In genomic region chrX:11666180-11666579, GRCh38 we compare ENCODE assay signal across 10 cellular contexts. TPM values are rescaled to one million over a fixed set of nuclear protein-coding genes. Genes with fewer than 3 reads are reported as not detected.
A peak's percentile ranks its signal among the peaks of the same experiment; 100 is the strongest.
DNase-seq lines count a peak whose midpoint lies in the region; ATAC-seq, FAIRE-seq and TF ChIP-seq lines count a peak whose summit lies in the region.
"Had no signal": no experiment of that assay in that cellular context is flagged by ENCODE, and none has a peak within 500 bp of the region (broad histone marks: within the 10 kb centered on the region; RNA-seq: fewer than 3 reads in every experiment).

No MANE protein-coding gene starts in this region.

- no peak overlapping the region for H2AFZ ChIP-seq in astrocyte (ENCODE audit: low read depth, low read length)

- peak; percentile 30 for DNase-seq in NCI-H345 (lab: John Stamatoyannopoulos, UW)
- no peak for DNase-seq in NCI-H345 treated with DMSO at 0.1 percent for 48 hours (lab: John Stamatoyannopoulos, UW; ENCODE audit: unreplicated experiment)
- no peak for DNase-seq in astrocyte (ENCODE audit: low read depth)
- DNase-seq in kidney epithelial cell (ENCODE audit: low read depth), result no peak
- no peak for DNase-seq in tibial artery
- no peak for DNase-seq in NAMALWA (ENCODE audit: low spot score)

- H3K9ac ChIP-seq in astrocyte (ENCODE audit: low read length), result no peak overlapping the region
- H3K9ac ChIP-seq: BLaER1 treated with 17β-estradiol and CSF1 and Interleukin-3, amounts not matched to agents 10 nM and 100 nM; KMS-11 had no signal

- no peaks in the 10 kb centered on the region for H3K36me3 Mint-ChIP-seq in astrocyte (ENCODE audit: low read depth, unreplicated experiment)

- H4K20me1 ChIP-seq in astrocyte (ENCODE audit: insufficient read depth, low read length), result no peaks in the 10 kb centered on the region
- H4K20me1 ChIP-seq: BLaER1 treated with 17β-estradiol and CSF1 and Interleukin-3, amounts not matched to agents 10 nM and 100 nM had no signal

- no peaks in the 10 kb centered on the region for H3K4me1 ChIP-seq in astrocyte (ENCODE audit: insufficient read depth, low read length)
- H3K4me1 ChIP-seq in tibial artery, result peaks cover 0 to 6% (median 0%) of the 10 kb centered on the region in 4 donors
- H3K4me1 ChIP-seq: BLaER1 treated with 17β-estradiol and CSF1 and Interleukin-3, amounts not matched to agents 10 nM and 100 nM had no signal

- H3K4me1 Mint-ChIP-seq in astrocyte (ENCODE audit: low read depth, unreplicated experiment), result no peaks in the 10 kb centered on the region

- H3K27me3 ChIP-seq in astrocyte (ENCODE audit: insufficient read depth, low read length) (peaks cover 24% of the 10 kb centered on the region), kidney epithelial cell (ENCODE audit: control insufficient read depth, insufficient read depth, low read length) (no peaks in the 10 kb centered on the region), tibial artery (no peaks in the 10 kb centered on the region)

- H3K27ac ChIP-seq in astrocyte (ENCODE audit: low read depth, low read length) (no peak overlapping the region), tibial artery (peak overlapping the region in 1 of 2 donors; percentile 70)
- H3K27ac ChIP-seq: BLaER1 treated with 17β-estradiol and CSF1 and Interleukin-3, amounts not matched to agents 10 nM and 100 nM; KMS-11 had no signal

- H3K9me3 Mint-ChIP-seq in astrocyte (ENCODE audit: unreplicated experiment), result no peaks in the 10 kb centered on the region

- H3K4me3 ChIP-seq in astrocyte (ENCODE audit: insufficient read depth, low read depth, low read length) (peak overlapping the region; percentile 52), kidney epithelial cell (ENCODE audit: low read depth, low read length) (peak overlapping the region; percentile 54), tibial artery (peak overlapping the region; percentile 55 to 59)
- H3K4me3 ChIP-seq: BLaER1 treated with 17β-estradiol and CSF1 and Interleukin-3, amounts not matched to agents 10 nM and 100 nM had no signal

- intact Hi-C loops in tibial artery (cut with DNase I; ENCODE audit: low total_unique reads), result no loop called here

- H3K27ac Mint-ChIP-seq in astrocyte (ENCODE audit: unreplicated experiment), result no peak overlapping the region

- H3K9me3 ChIP-seq in astrocyte (ENCODE audit: insufficient read depth, low read depth, low read length) (no peaks in the 10 kb centered on the region), tibial artery (peaks cover 0 to 8% (median 0%) of the 10 kb centered on the region in 3 donors)

- peak overlapping the region; percentile 84 for H3K4me2 ChIP-seq in astrocyte (ENCODE audit: low read length)
- H3K4me2 ChIP-seq: BLaER1 treated with 17β-estradiol and CSF1 and Interleukin-3, amounts not matched to agents 10 nM and 100 nM; KMS-11 had no signal

- H3K36me3 ChIP-seq in astrocyte (ENCODE audit: insufficient read depth, low read length) (no peaks in the 10 kb centered on the region), kidney epithelial cell (ENCODE audit: control insufficient read depth, insufficient read depth, low read length) (no peaks in the 10 kb centered on the region), tibial artery (no peaks in the 10 kb centered on the region)
- H3K36me3 ChIP-seq: BLaER1 treated with 17β-estradiol and CSF1 and Interleukin-3, amounts not matched to agents 10 nM and 100 nM had no signal

- ATAC-seq in GM19452 (IDR thresholded peaks at IDR 0.05; ENCODE audit: unreplicated experiment), result no peak
- no peak for ATAC-seq in HG03469 (IDR thresholded peaks at IDR 0.05; ENCODE audit: unreplicated experiment)

- no peak for FAIRE-seq in astrocyte (lab: Jason Lieb, UNC)

- no peaks in the 10 kb centered on the region for H3K79me2 ChIP-seq in astrocyte (ENCODE audit: insufficient read depth, low read length)

- TF ChIP-seq CTCF in astrocyte (IDR thresholded peaks at IDR 0.05; ENCODE audit: insufficient read depth, low read depth, low read length) (no peak), kidney epithelial cell (IDR thresholded peaks at IDR 0.05; ENCODE audit: insufficient read depth, low read length, poor library complexity, severe bottlenecking) (no peak), tibial artery (IDR thresholded peaks at IDR 0.05) (no peak)

- H3K27me3 Mint-ChIP-seq in astrocyte (ENCODE audit: low read depth, unreplicated experiment), result peaks cover 52% of the 10 kb centered on the region

- H3K4me3 Mint-ChIP-seq in astrocyte (ENCODE audit: unreplicated experiment), result peak overlapping the region; percentile 80

RNA-seq across cellular contexts. Expression of gene ARHGAP6, which starts 0.5 kb away (rescaled TPM):
- 0.22 and 0.30 TPM in 2 replicates for total RNA-seq in astrocyte
- 1.4 and 1.7 TPM in 2 replicates for total RNA-seq in kidney epithelial cell
